ENCODE assay signal across 9 cellular contexts in the genomic region with DNA sequence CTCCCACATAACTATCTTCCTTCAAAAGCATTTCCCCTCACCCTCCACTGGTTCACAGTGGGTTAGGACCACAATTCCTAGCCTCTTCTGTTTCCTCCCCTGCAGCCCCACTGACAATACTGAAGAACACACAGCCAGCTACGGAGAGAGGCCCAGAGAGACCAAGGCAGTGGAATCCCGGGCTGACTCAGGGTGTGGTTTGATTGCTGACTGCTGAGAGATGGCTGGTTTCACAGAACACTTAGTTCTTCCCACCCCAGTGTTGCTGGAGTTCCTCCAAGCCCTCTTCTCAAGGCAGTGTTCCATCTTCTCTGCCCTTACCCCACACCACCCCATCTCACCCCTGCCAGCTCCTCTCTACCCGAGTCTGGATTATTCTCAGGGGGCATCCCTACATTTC. TPM values are rescaled to one million over a fixed set of nuclear protein-coding genes. Genes with fewer than 3 reads are reported as not detected.
DNase-seq lines count a peak whose midpoint lies in the region; ATAC-seq and TF ChIP-seq lines count a peak whose summit lies in the region.
"Had no signal": no experiment of that assay in that cellular context is flagged by ENCODE, and none has a peak within 500 bp of the region (broad histone marks: within the 10 kb centered on the region; RNA-seq: fewer than 3 reads in every experiment).

No MANE protein-coding gene starts in this region.

- TF ChIP-seq CTCF in upper lobe of left lung (IDR thresholded peaks at IDR 0.05): no peak

- H3K4me1 Mint-ChIP-seq in central memory CD8-positive, alpha-beta T cell: peaks cover 10% of the 10 kb centered on the region

- H3K36me3 Mint-ChIP-seq in central memory CD8-positive, alpha-beta T cell (ENCODE audit: insufficient read depth): peaks cover 12% of the 10 kb centered on the region

- H3K9me3 ChIP-seq in mesodermal cell (ENCODE audit: control insufficient read depth, low read length) (no peaks in the 10 kb centered on the region), upper lobe of left lung (no peaks in the 10 kb centered on the region)
- H3K9me3 ChIP-seq: BLaER1 treated with 17β-estradiol and CSF1 and Interleukin-3, amounts not matched to agents 10 nM and 100 nM had no signal

- ATAC-seq in central memory CD8-positive, alpha-beta T cell (replicated peaks; ENCODE audit: extremely low read depth, poor library complexity, severe bottlenecking): no peak
- ATAC-seq in upper lobe of left lung (ENCODE audit: low FRiP score in 2 of 2): peak; percentile 70 to 88
- no peak for ATAC-seq in GM19351 (IDR thresholded peaks at IDR 0.05; ENCODE audit: unreplicated experiment)

- peak; percentile 6 for DNase-seq in activated T-cell treated with anti-CD3 and anti-CD28 coated beads for 48 hours (ENCODE audit: low read depth)
- DNase-seq in activated T-cell treated with anti-CD3 and anti-CD28 coated beads, Interleukin-2, amount 50 U/mL, for 1 hour: no peak
- no peak for DNase-seq in central memory CD8-positive, alpha-beta T cell (ENCODE audit: low spot score in 2 of 2)
- DNase-seq in upper lobe of left lung: peak in 1 of 2 donors; percentile 71
- no peak for DNase-seq in activated effector memory CD4-positive, alpha-beta T cell treated with anti-CD3 and anti-CD28 coated beads, Interleukin-2, amount 50 U/mL, for 16 hours
- no peak for DNase-seq in NK-92 treated with Interleukin-12 subunit alpha and Interleukin-12 subunit beta, amount 100 ng/mL, for 24 hours (lab: John Stamatoyannopoulos, UW)

- peak in 1 of 4 donors; percentile 68 for TF ChIP-seq EP300 in upper lobe of left lung (IDR thresholded peaks at IDR 0.05)

- H3K27me3 ChIP-seq in upper lobe of left lung: no peaks in the 10 kb centered on the region
- H3K27me3 ChIP-seq: BLaER1 treated with 17β-estradiol and CSF1 and Interleukin-3, amounts not matched to agents 10 nM and 100 nM had no signal

- peaks cover 57% of the 10 kb centered on the region for H3K4me1 ChIP-seq in mesodermal cell (ENCODE audit: control insufficient read depth, insufficient read depth, low read length, poor library complexity, severe bottlenecking)
- peaks cover 34 to 46% (median 39%) of the 10 kb centered on the region in 4 donors for H3K4me1 ChIP-seq in upper lobe of left lung

- H3K27ac Mint-ChIP-seq in central memory CD8-positive, alpha-beta T cell (ENCODE audit: low read depth): peak overlapping the region; percentile 78

- H3K9me3 Mint-ChIP-seq in central memory CD8-positive, alpha-beta T cell: no peaks in the 10 kb centered on the region

- H3K27ac ChIP-seq in mesodermal cell (ENCODE audit: low read depth, low read length, severe bottlenecking): peak overlapping the region; percentile 16
- H3K27ac ChIP-seq in upper lobe of left lung: peak overlapping the region; percentile 70 to 87 (median 76)

- H3K4me3 ChIP-seq in mesodermal cell (ENCODE audit: extremely low read depth, insufficient read depth, low read length, poor library complexity, severe bottlenecking) (no peak overlapping the region), upper lobe of left lung (no peak overlapping the region)
- H3K4me3 ChIP-seq: BLaER1 treated with 17β-estradiol and CSF1 and Interleukin-3, amounts not matched to agents 10 nM and 100 nM had no signal

- H3K27me3 Mint-ChIP-seq in central memory CD8-positive, alpha-beta T cell: no peaks in the 10 kb centered on the region

- WGBS in mesodermal cell (ENCODE audit: insufficient coverage in 2 of 2), 2 experiments: 50% methylated on average over 1 of the region's 3 CpGs; no CpG with 5 or more reads in 1 of the 2 experiments
- 31 to 35% methylated on average over 3 of the region's 3 CpGs for WGBS in upper lobe of left lung, 2 donors

- no peaks in the 10 kb centered on the region for H3K36me3 ChIP-seq in mesodermal cell (ENCODE audit: control insufficient read depth, insufficient read depth, low read length)
- peaks cover 0 to 3% (median 0%) of the 10 kb centered on the region in 4 donors for H3K36me3 ChIP-seq in upper lobe of left lung

- no peak overlapping the region for H3K4me3 Mint-ChIP-seq in central memory CD8-positive, alpha-beta T cell

- no peak for TF ChIP-seq POLR2A in upper lobe of left lung (IDR thresholded peaks at IDR 0.05)

RNA-seq across cellular contexts. Expression of a gene that starts 43.3 kb away (rescaled TPM):
- polyA plus RNA-seq in mesodermal cell (2013, experiment 1 of 2): 59.1 TPM
- polyA plus RNA-seq in mesodermal cell (2013, experiment 2 of 2): 51.5 TPM
- total RNA-seq in upper lobe of left lung: 100 to 1,000 TPM in 4 of 6 donors, 10 to 100 TPM in 2; 65.4 to 180 (median 127) TPM

Comparison
In these comparisons a context has a peak if more than half of its experiments do, and no peak if none do; other contexts are left out.
1. ATAC-seq: peak in upper lobe of left lung (2 of 2); none in central memory CD8-positive, alpha-beta T cell (single experiment) and GM19351 (single experiment).